In genomic region chr15:50353999-50354837, GRCh38 we compare ENCODE assay signal across 8 cellular contexts. TPM values are rescaled to one million over a fixed set of nuclear protein-coding genes. Genes with fewer than 3 reads are reported as not detected.
DNase-seq lines count a peak whose midpoint lies in the region; ATAC-seq and TF ChIP-seq lines count a peak whose summit lies in the region.

No MANE protein-coding gene starts in this region.

- H4K12ac ChIP-seq in trophoblast cell (ENCODE audit: low read depth, low read length), result peak overlapping the region; percentile 99

- H3K4me1 ChIP-seq in cardiac muscle cell (ENCODE audit: low read depth) (peaks cover 16% of the 10 kb centered on the region), trophoblast cell (ENCODE audit: control insufficient read depth in 1 of 2, insufficient read depth in 2 of 2, low read length in 2 of 2) (peaks cover 0 to 3% of the 10 kb centered on the region in 2 experiments), transverse colon (peaks cover 12 to 63% (median 42%) of the 10 kb centered on the region in 4 donors)

- TF ChIP-seq EP300 in transverse colon (IDR thresholded peaks at IDR 0.05; ENCODE audit: low read depth), result no peak

- peaks cover 18% of the 10 kb centered on the region for H3K79me2 ChIP-seq in trophoblast cell (ENCODE audit: control insufficient read depth, insufficient read depth, low read length, poor library complexity)

- peak overlapping the region; percentile 100 for H3K9ac ChIP-seq in SK-N-MC (ENCODE audit: insufficient read length)
- peak overlapping the region; percentile 100 for H3K9ac ChIP-seq in trophoblast cell (ENCODE audit: low read length)

- H3K4me2 ChIP-seq in trophoblast cell (ENCODE audit: low read length), result peak overlapping the region; percentile 98

- H4K8ac ChIP-seq in trophoblast cell (ENCODE audit: low read depth, low read length), result peak overlapping the region; percentile 99

- H3K27ac ChIP-seq in SK-N-MC (peak overlapping the region; percentile 100), cardiac muscle cell (peak overlapping the region; percentile 95), trophoblast cell (ENCODE audit: low read depth, low read length) (peak overlapping the region; percentile 99), transverse colon (peak overlapping the region; percentile 98 to 99 (median 98))

- H3K14ac ChIP-seq in trophoblast cell (ENCODE audit: low read length), result peak overlapping the region; percentile 99

- H2BK120ac ChIP-seq in trophoblast cell (ENCODE audit: insufficient read depth, low read length, poor library complexity), result peak overlapping the region; percentile 95

- peak overlapping the region; percentile 99 for H3K4ac ChIP-seq in trophoblast cell (ENCODE audit: low read depth, low read length)

- peak; percentile 61 for DNase-seq in COLO668 (lab: John Stamatoyannopoulos, UW; ENCODE audit: unreplicated experiment)
- DNase-seq in HS-5 (ENCODE audit: low read depth), result peak; percentile 50
- DNase-seq in SK-N-MC (ENCODE audit: low read depth, low spot score), result peak; percentile 32
- peak; percentile 3 for DNase-seq in activated naive CD8-positive, alpha-beta T cell treated with anti-CD3 and anti-CD28 coated beads, Interleukin-2, amount 50 U/mL, for 16 hours (ENCODE audit: low read depth, low spot score)
- DNase-seq in cardiac muscle cell (ENCODE audit: low read depth in 1 of 2, low spot score in 1 of 2), result peak; percentile 63 to 87
- peak; percentile 92 to 93 for DNase-seq in trophoblast cell
- DNase-seq in transverse colon, result peak; percentile 67

- TF ChIP-seq POLR2A in transverse colon (IDR thresholded peaks at IDR 0.05), result peak; percentile 80

- no CpG with 5 or more reads among the region's 77 CpGs for WGBS in trophoblast cell (ENCODE audit: extremely low coverage, insufficient coverage, insufficient read length)
- WGBS in transverse colon (ENCODE audit: low coverage in 1 of 2), 2 donors, result 1% methylated on average over 23 of the region's 77 CpGs; no CpG with 5 or more reads in 1 of the 2 donors

- no peak overlapping the region for H3K23ac ChIP-seq in trophoblast cell (ENCODE audit: low read length)

- intact Hi-C loops in transverse colon (cut with DNase I; ENCODE audit: low total_unique reads), result loop anchor here (2.0 kb wide), 1 partner anchor 71 kb away; the partner anchor contains the start of gene USP8

- H3K18ac ChIP-seq in trophoblast cell (ENCODE audit: low read length), result peak overlapping the region; percentile 84

- H3K9me3 ChIP-seq in SK-N-MC (ENCODE audit: low read depth, low read length) (no peaks in the 10 kb centered on the region), cardiac muscle cell (ENCODE audit: low read depth) (no peaks in the 10 kb centered on the region), trophoblast cell (ENCODE audit: insufficient read depth, low read depth, low read length) (peaks cover 2% of the 10 kb centered on the region), transverse colon (no peaks in the 10 kb centered on the region)

- peak overlapping the region; percentile 96 for H3K4me3 ChIP-seq in SK-N-MC
- H3K4me3 ChIP-seq in cardiac muscle cell, result peak overlapping the region; percentile 79
- H3K4me3 ChIP-seq in trophoblast cell (ENCODE audit: low read depth, low read length), result peak overlapping the region; percentile 96
- H3K4me3 ChIP-seq in transverse colon, result peak overlapping the region; percentile 78 to 93 (median 84)

- TF ChIP-seq CTCF in cardiac muscle cell (IDR thresholded peaks at IDR 0.05; ENCODE audit: low read depth, low read length) (no peak), transverse colon (IDR thresholded peaks at IDR 0.05) (peak in 1 of 5 experiments; percentile 13)

- in situ Hi-C loops in transverse colon (cut with MboI; ENCODE audit: low pct_ligation_motif_present in 1 of 4, low pct_unique_long_range_greater_than_20kb in 1 of 4, low sequenced_read_pairs in 3 of 4), result no loop called here

- H3K79me1 ChIP-seq in trophoblast cell (ENCODE audit: low read length), result peaks cover 16% of the 10 kb centered on the region

- H2AK5ac ChIP-seq in trophoblast cell (ENCODE audit: low read length), result peak overlapping the region; percentile 98

- H4K91ac ChIP-seq in trophoblast cell (ENCODE audit: low read depth, low read length), result peak overlapping the region; percentile 93

- ATAC-seq in GM19452 (IDR thresholded peaks at IDR 0.05; ENCODE audit: unreplicated experiment), result peak; percentile 20

- H3K27me3 ChIP-seq in cardiac muscle cell, result no peaks in the 10 kb centered on the region
- no peaks in the 10 kb centered on the region for H3K27me3 ChIP-seq in trophoblast cell (ENCODE audit: insufficient read depth, low read length)
- H3K27me3 ChIP-seq in transverse colon, result no peaks in the 10 kb centered on the region

- peak overlapping the region; percentile 93 for H2AFZ ChIP-seq in trophoblast cell (ENCODE audit: insufficient read depth, low read length, poor library complexity)

- no peak overlapping the region for H2BK12ac ChIP-seq in trophoblast cell (ENCODE audit: low read length)

- peaks cover 24% of the 10 kb centered on the region for H3K36me3 ChIP-seq in SK-N-MC (ENCODE audit: insufficient read depth, low read length)
- H3K36me3 ChIP-seq in cardiac muscle cell, result no peaks in the 10 kb centered on the region
- H3K36me3 ChIP-seq in trophoblast cell (ENCODE audit: control insufficient read depth in 1 of 2, insufficient read depth in 2 of 2, low read length in 2 of 2), result peaks cover 0 to 4% of the 10 kb centered on the region in 2 experiments
- no peaks in the 10 kb centered on the region for H3K36me3 ChIP-seq in transverse colon

- peak overlapping the region; percentile 99 for H2BK5ac ChIP-seq in trophoblast cell (ENCODE audit: low read depth, low read length, poor library complexity)

RNA-seq across cellular contexts. Expression of gene GABPB1, which starts 0.8 kb away (rescaled TPM):
- total RNA-seq in cardiac muscle cell (22.3 and 25.5 TPM in 2 replicates), transverse colon (10 to 100 TPM in 2 of 4 donors, 1 to 10 TPM in 2; 2.2 to 21.4 (median 13.1) TPM)
- polyA plus RNA-seq in cardiac muscle cell, result 12.5 and 15.3 TPM in 2 replicates
- 42.2 and 43.4 TPM in 2 replicates for polyA plus RNA-seq in trophoblast cell (2013)

Comparison
In these comparisons a context has a peak if more than half of its experiments do, and no peak if none do; other contexts are left out.
1. Peak in every context shown above with its lines: DNase-seq, ATAC-seq, H3K4me3 ChIP-seq and H3K27ac ChIP-seq.
2. DNase-seq: peak in every context shown above with its lines; median percentile 92 in trophoblast cell; 75 in cardiac muscle cell; 67 in transverse colon; 61 in COLO668; 50 in HS-5; 32 in SK-N-MC; 3 in activated naive CD8-positive, alpha-beta T cell treated with anti-CD3 and anti-CD28 coated beads, Interleukin-2, amount 50 U/mL, for 16 hours.